Comparison of ENCODE assay signal across 26 cellular contexts in genomic region chr20:57055345-57055744, GRCh38.
DNase-seq lines count a peak whose midpoint lies in the region; ATAC-seq, FAIRE-seq and TF ChIP-seq lines count a peak whose summit lies in the region.
"Had no signal": no experiment of that assay in that cellular context is flagged by ENCODE, and none has a peak within 500 bp of the region (broad histone marks: within the 10 kb centered on the region; RNA-seq: fewer than 3 reads in every experiment).

No MANE protein-coding gene starts in this region.

- SMC1A ChIA-PET in GM12878 (lab: Charles Lee; ENCODE audit: uncharacterized antibody, unreplicated experiment) = no interaction called here

- H2AFZ ChIP-seq in GM12878 (ENCODE audit: control insufficient read depth, low read depth, low read length) = no peak overlapping the region

- H3K36me3 ChIP-seq in GM12878 (ENCODE audit: control insufficient read depth in 2 of 2, insufficient read depth in 2 of 2, low read length in 1 of 2) = no peaks in the 10 kb centered on the region

- H3K9me3 ChIP-seq in GM12878 (replicated peaks; ENCODE audit: control insufficient read depth, insufficient read depth, low read length) = no peaks in the 10 kb centered on the region
- H3K9me3 ChIP-seq: A549, SK-N-SH had no signal

- H3K27me3 ChIP-seq in GM12878 (replicated peaks in 1 of 2; ENCODE audit: control insufficient read depth in 2 of 2, insufficient read depth in 2 of 2, low read length in 1 of 2) = no peaks in the 10 kb centered on the region

- ATAC-seq in GM18511 (IDR thresholded peaks at IDR 0.05; ENCODE audit: unreplicated experiment) (peak; percentile 80), GM12878 (peak; percentile 58), HG02973 (IDR thresholded peaks at IDR 0.05; ENCODE audit: unreplicated experiment) (no peak), omental fat pad (ENCODE audit: low FRiP score) (no peak)
- ATAC-seq: A549, HCT116, Panc1 had no signal

- no peak for TF ChIP-seq RAD21 in GM12878 (IDR thresholded peaks at IDR 0.05; ENCODE audit: insufficient read depth, low read depth, low read length)

- BruUV-seq in GM12878 (replicated peaks; lab: Mats Ljungman, UMichigan) = no TSS peak

- no peaks in the 10 kb centered on the region for H4K20me1 ChIP-seq in GM12878 (ENCODE audit: control insufficient read depth, insufficient read depth)

- POLR2A ChIA-PET in GM12878 (lab: Charles Lee) = no interaction called here

- H3K79me2 ChIP-seq in GM12878 (ENCODE audit: control insufficient read depth, insufficient read depth, low read length) = no peaks in the 10 kb centered on the region

- H3K9ac ChIP-seq in GM12878 (ENCODE audit: control insufficient read depth, insufficient read depth, low read length) = no peak overlapping the region
- H3K9ac ChIP-seq: SK-N-SH had no signal

- peak; percentile 13 for DNase-seq in NAMALWA (ENCODE audit: low spot score)
- no peak for DNase-seq in GM12878 (ENCODE audit: low read depth, low spot score)
- no peak for DNase-seq in urothelium cell line (ENCODE audit: low spot score)
- no peak for DNase-seq in GM03348 (ENCODE audit: low spot score)
- DNase-seq in omental fat pad (ENCODE audit: low spot score) = no peak
- DNase-seq: AML-193; CD8-positive, alpha-beta memory T cell; DMS 273 treated with DMSO at 0.1 percent for 48 hours; DMS79; EL; GDM1; NCI-H1105; NCI-H146; NCI-H1930; NCI-H446 treated with DMSO at 0.1 percent for 48 hours; NCI-H526; NCI-H82; SIG-M5; SK-N-SH; SW 1271 had no signal

- FAIRE-seq in GM12878 (lab: Jason Lieb, UNC) (no peak), urothelium cell line (lab: Jason Lieb, UNC) (peak; percentile 42)
- FAIRE-seq: A549 had no signal

- intact Hi-C loops in GM12878 (cut with micrococcal nuclease; ENCODE audit: unreplicated experiment) = no loop called here

- no peak for TF ChIP-seq EP300 in GM12878 (IDR thresholded peaks at IDR 0.05; ENCODE audit: borderline replicate concordance in 1 of 2, control insufficient read depth in 1 of 2, low read depth in 2 of 2, low read length in 2 of 2)

- H3K4me1 ChIP-seq in GM12878 (ENCODE audit: control insufficient read depth, insufficient read depth, low read length) = no peaks in the 10 kb centered on the region

- RAD21 ChIA-PET in GM12878 (lab: Charles Lee; ENCODE audit: unreplicated experiment) = no interaction called here

- CTCF ChIA-PET in GM12878 (lab: Yijun Ruan, JAX) = no interaction called here

- in situ Hi-C loops in GM12878 (cut with MboI) = no loop called here

- TF ChIP-seq POLR2A in GM12878 (IDR thresholded peaks at IDR 0.05; ENCODE audit: low read depth, low read length) = no peak

- no peak for TF ChIP-seq CTCF in GM12878 (IDR thresholded peaks at IDR 0.05 in 2 of 3, conservative IDR thresholded peaks at IDR 0.05 in 1 of 3; ENCODE audit: control insufficient read depth in 2 of 3, extremely low read depth in 1 of 3, insufficient read depth in 1 of 3, low read depth in 3 of 3, low read length in 3 of 3)
- no peak for TF ChIP-seq CTCF in omental fat pad (IDR thresholded peaks at IDR 0.05)

- 22% methylated on average over 9 of the region's 9 CpGs for WGBS in GM12878 (ENCODE audit: insufficient coverage, insufficient replicate concordance, low lambda C conversion rate, missing lambda C conversion rate)

- no peak overlapping the region for H3K4me2 ChIP-seq in GM12878 (ENCODE audit: control insufficient read depth, insufficient read depth)
- H3K4me2 ChIP-seq: A549, SK-N-SH had no signal

- no peak overlapping the region for H3K4me3 ChIP-seq in GM12878
- H3K4me3 ChIP-seq: A549 had no signal

- no peak overlapping the region for H3K27ac ChIP-seq in GM12878 (ENCODE audit: control insufficient read depth, insufficient read depth)
- H3K27ac ChIP-seq: A549, C4-2B had no signal

TF ChIP-seq in GM12878, 131 proteins besides CTCF, POLR2A, EP300 and RAD21:
- peak; percentile 75 for TF ChIP-seq SPI1 (IDR thresholded peaks at IDR 0.05; ENCODE audit: borderline replicate concordance, insufficient read depth, low read depth, low read length)
- no peak for TF ChIP-seq SREBF1 (IDR thresholded peaks at IDR 0.05; ENCODE audit: low read length)

Comparison
In these comparisons a context has a peak if more than half of its experiments do, and no peak if none do; other contexts are left out.
1. ATAC-seq: peak in GM18511 (single experiment) and GM12878 (single experiment); none in HG02973 (single experiment) and omental fat pad (single experiment).